ENCODE assay signal across 8 cellular contexts in genomic region chr2:89208144-89208932, GRCh38.
A peak's percentile ranks its signal among the peaks of the same experiment; 100 is the strongest.
DNase-seq lines count a peak whose midpoint lies in the region; TF ChIP-seq lines count a peak whose summit lies in the region.
"Not testable (repeated sequence)": the region's sequence is repeated elsewhere in the genome, so short reads cannot be mapped to it uniquely, and the experiment has no call there.

No MANE protein-coding gene starts in this region.

- DNase-seq in AG04449 (ENCODE audit: low read depth, low spot score) (peak; percentile 4), EL (peak; percentile 41), HS-5 (ENCODE audit: low read depth) (peak; percentile 69), RKO (ENCODE audit: low spot score) (peak; percentile 95), astrocyte of the cerebellum (ENCODE audit: low read depth) (peak; percentile 33), fibroblast of gingiva (ENCODE audit: low read depth) (peak; percentile 67), kidney glomerular epithelial cell (lab: John Stamatoyannopoulos, UW) (peak; percentile 25), pons (ENCODE audit: low spot score) (peak; percentile 11)

- not testable (repeated sequence) for TF ChIP-seq CTCF in AG04449 (IDR thresholded peaks at IDR 0.05; ENCODE audit: insufficient read depth, low read length, missing control alignments); astrocyte of the cerebellum (IDR thresholded peaks at IDR 0.05; ENCODE audit: low read depth, low read length, missing control alignments)

- POLR2A ChIA-PET in AG04449 (lab: Yijun Ruan, JAX), result not testable (repeated sequence)

- in situ Hi-C loops in astrocyte of the cerebellum (cut with HindIII; ENCODE audit: low sequenced_read_pairs), result not testable (repeated sequence)

- H3K4me3 ChIP-seq in AG04449 (ENCODE audit: low read depth, low read length); astrocyte of the cerebellum (ENCODE audit: low read depth, low read length): not testable (repeated sequence)

- CTCF ChIA-PET in AG04449 (lab: Yijun Ruan, JAX), result not testable (repeated sequence)

Comparison
In these comparisons a context has a peak if more than half of its experiments do, and no peak if none do; other contexts are left out.
1. DNase-seq: peak in every context shown above with its lines; median percentile 95 in RKO; 69 in HS-5; 67 in fibroblast of gingiva; 41 in EL; 33 in astrocyte of the cerebellum; 25 in kidney glomerular epithelial cell; 11 in pons; 4 in AG04449.